ENCODE assay signal across 9 cellular contexts in genomic region chr9:33129251-33129885, GRCh38. TPM values are rescaled to one million over a fixed set of nuclear protein-coding genes. Genes with fewer than 3 reads are reported as not detected.
DNase-seq lines count a peak whose midpoint lies in the region; ATAC-seq and TF ChIP-seq lines count a peak whose summit lies in the region.
"Had no signal": no experiment of that assay in that cellular context is flagged by ENCODE, and none has a peak within 500 bp of the region (broad histone marks: within the 10 kb centered on the region; RNA-seq: fewer than 3 reads in every experiment).

No MANE protein-coding gene starts in this region.

- peaks cover 92% of the 10 kb centered on the region for H3K79me2 ChIP-seq in OCI-LY3 (ENCODE audit: low read length)
- H3K79me2 ChIP-seq in hepatocyte: peaks cover 57% of the 10 kb centered on the region

- TF ChIP-seq CTCF in CD8-positive, alpha-beta T cell (IDR thresholded peaks at IDR 0.05): no peak
- TF ChIP-seq CTCF in OCI-LY3 (IDR thresholded peaks at IDR 0.05; ENCODE audit: low read depth, low read length) (no peak), hepatocyte (IDR thresholded peaks at IDR 0.05; ENCODE audit: poor library complexity) (no peak)

- no peak overlapping the region for H3K4me3 Mint-ChIP-seq in CD8-positive, alpha-beta T cell

- peak overlapping the region; percentile 26; the same call in 1 of the 2 replicates for H3K9ac ChIP-seq in OCI-LY3 (ENCODE audit: low read length)

- H2AFZ ChIP-seq in OCI-LY3 (ENCODE audit: low read depth, low read length): no peak overlapping the region
- no peak overlapping the region for H2AFZ ChIP-seq in hepatocyte

- H3K27ac ChIP-seq in CD8-positive, alpha-beta T cell (ENCODE audit: low read depth, low read length): no peak overlapping the region
- peak overlapping the region; percentile 61 for H3K27ac ChIP-seq in OCI-LY3 (ENCODE audit: low read length)
- H3K27ac ChIP-seq in hepatocyte: peak overlapping the region; percentile 87

- no peaks in the 10 kb centered on the region for H3K27me3 ChIP-seq in CD8-positive, alpha-beta T cell (ENCODE audit: insufficient read depth, low read length)
- no peaks in the 10 kb centered on the region for H3K27me3 ChIP-seq in OCI-LY3 (ENCODE audit: low read depth, low read length)
- H3K27me3 ChIP-seq in hepatocyte: no peaks in the 10 kb centered on the region

- no peaks in the 10 kb centered on the region for H3K9me3 Mint-ChIP-seq in CD8-positive, alpha-beta T cell

- H3K4me1 Mint-ChIP-seq in CD8-positive, alpha-beta T cell (ENCODE audit: low read depth): peaks cover 52% of the 10 kb centered on the region

- H3K4me1 ChIP-seq in CD8-positive, alpha-beta T cell (ENCODE audit: insufficient read depth, low read length): peaks cover 14% of the 10 kb centered on the region
- peaks cover 71% of the 10 kb centered on the region for H3K4me1 ChIP-seq in OCI-LY3 (ENCODE audit: low read length)
- H3K4me1 ChIP-seq in hepatocyte (ENCODE audit: insufficient read depth): peaks cover 51% of the 10 kb centered on the region

- 77% methylated on average over 5 of the region's 5 CpGs for WGBS in hepatocyte (ENCODE audit: low lambda C conversion rate, missing lambda C conversion rate)

- H3K27me3 Mint-ChIP-seq in CD8-positive, alpha-beta T cell (ENCODE audit: low read depth): no peaks in the 10 kb centered on the region

- peaks cover 49% of the 10 kb centered on the region for H3K36me3 ChIP-seq in CD8-positive, alpha-beta T cell (ENCODE audit: insufficient read depth, low read length)
- H3K36me3 ChIP-seq in OCI-LY3 (replicated peaks; ENCODE audit: low read depth, low read length): peaks cover 79% of the 10 kb centered on the region
- H3K36me3 ChIP-seq in hepatocyte (replicated peaks; ENCODE audit: insufficient read depth, low read depth): no peaks in the 10 kb centered on the region

- H3K36me3 Mint-ChIP-seq in CD8-positive, alpha-beta T cell: peaks cover 86% of the 10 kb centered on the region

- intact Hi-C loops in CD8-positive, alpha-beta T cell (cut with DNase I, micrococcal nuclease): loop anchor here in 1 of 2 experiments (5.0 kb wide), 2 partner anchors 48 to 98 kb away; no protein-coding TSS in a partner anchor
- intact Hi-C loops in posterior vena cava (cut with DNase I): loop anchor here (2.0 to 5.0 kb wide), 4 partner anchors 15 to 73 kb away; no protein-coding TSS in a partner anchor

- POLR2A ChIA-PET in CD8-positive, alpha-beta T cell (lab: Charles Lee): no interaction called here

- no peaks in the 10 kb centered on the region for H3K9me2 ChIP-seq in hepatocyte (replicated peaks; ENCODE audit: insufficient read depth)

- H4K20me1 ChIP-seq in OCI-LY3 (ENCODE audit: insufficient read depth, low read length) (peaks cover 29% of the 10 kb centered on the region; the same call in 1 of the 2 replicates), hepatocyte (ENCODE audit: insufficient read depth, poor library complexity, severe bottlenecking) (peaks cover 8% of the 10 kb centered on the region)

- H3K27ac Mint-ChIP-seq in CD8-positive, alpha-beta T cell: peak overlapping the region; percentile 55

- H3K4me2 ChIP-seq in OCI-LY3 (ENCODE audit: low read length): peak overlapping the region; percentile 49
- peak overlapping the region; percentile 15 for H3K4me2 ChIP-seq in hepatocyte

- H3K4me3 ChIP-seq in CD8-positive, alpha-beta T cell (ENCODE audit: low read depth, low read length): no peak overlapping the region
- H3K4me3 ChIP-seq in OCI-LY3 (ENCODE audit: low read length): 0 out of 2 replicates have a peak overlapping the region, but pooled peaks have one; percentile 7
- no peak overlapping the region for H3K4me3 ChIP-seq in hepatocyte

- DNase-seq in CD8-positive, alpha-beta T cell: no peak
- no peak for DNase-seq in hepatocyte (ENCODE audit: low spot score)
- peak; percentile 60 for DNase-seq in posterior vena cava (ENCODE audit: low spot score)
- DNase-seq in T-helper 2 cell: no peak
- DNase-seq: erythroblast had no signal

- CTCF ChIA-PET in CD8-positive, alpha-beta T cell (lab: Charles Lee): interaction anchor here (1.5 kb wide), 1 partner anchor 97 kb away, joined by 3 read pairs; no protein-coding TSS in a partner anchor

- ATAC-seq in CD8-positive, alpha-beta T cell: no peak
- ATAC-seq in GM18517 (IDR thresholded peaks at IDR 0.05; ENCODE audit: unreplicated experiment) (no peak), HG03108 (IDR thresholded peaks at IDR 0.05; ENCODE audit: unreplicated experiment) (no peak), HG03025 (IDR thresholded peaks at IDR 0.05; ENCODE audit: low FRiP score, unreplicated experiment) (no peak)

- no peaks in the 10 kb centered on the region for H3K9me3 ChIP-seq in CD8-positive, alpha-beta T cell (ENCODE audit: low read length)
- H3K9me3 ChIP-seq in OCI-LY3 (ENCODE audit: insufficient read depth, low read length) (no peaks in the 10 kb centered on the region), hepatocyte (ENCODE audit: low read depth) (no peaks in the 10 kb centered on the region)

RNA-seq across cellular contexts. Expression of gene B4GALT1, which starts 37.8 kb away (rescaled TPM):
- 100 to 1,000 TPM; 139 to 140 TPM for total RNA-seq in CD8-positive, alpha-beta T cell
- total RNA-seq in hepatocyte (76.3 and 78.3 TPM in 2 replicates), posterior vena cava (100 to 1,000 TPM in 1 of 2 donors, 10 to 100 TPM in 1; 76.8 to 107 TPM)
- 45.6 and 63.9 TPM in 2 replicates for polyA plus RNA-seq in hepatocyte

RNA-seq across cellular contexts. Expression of gene SMU1, which starts 52.9 kb away (rescaled TPM):
- 10 to 100 TPM; 29.2 to 30.0 TPM for total RNA-seq in CD8-positive, alpha-beta T cell
- total RNA-seq in hepatocyte (21.8 and 25.1 TPM in 2 replicates), posterior vena cava (10 to 100 TPM; 15.8 to 16.8 TPM)
- polyA plus RNA-seq in hepatocyte: 15.8 and 17.8 TPM in 2 replicates
